ENCODE assay signal across 1 cellular context in the genomic region with DNA sequence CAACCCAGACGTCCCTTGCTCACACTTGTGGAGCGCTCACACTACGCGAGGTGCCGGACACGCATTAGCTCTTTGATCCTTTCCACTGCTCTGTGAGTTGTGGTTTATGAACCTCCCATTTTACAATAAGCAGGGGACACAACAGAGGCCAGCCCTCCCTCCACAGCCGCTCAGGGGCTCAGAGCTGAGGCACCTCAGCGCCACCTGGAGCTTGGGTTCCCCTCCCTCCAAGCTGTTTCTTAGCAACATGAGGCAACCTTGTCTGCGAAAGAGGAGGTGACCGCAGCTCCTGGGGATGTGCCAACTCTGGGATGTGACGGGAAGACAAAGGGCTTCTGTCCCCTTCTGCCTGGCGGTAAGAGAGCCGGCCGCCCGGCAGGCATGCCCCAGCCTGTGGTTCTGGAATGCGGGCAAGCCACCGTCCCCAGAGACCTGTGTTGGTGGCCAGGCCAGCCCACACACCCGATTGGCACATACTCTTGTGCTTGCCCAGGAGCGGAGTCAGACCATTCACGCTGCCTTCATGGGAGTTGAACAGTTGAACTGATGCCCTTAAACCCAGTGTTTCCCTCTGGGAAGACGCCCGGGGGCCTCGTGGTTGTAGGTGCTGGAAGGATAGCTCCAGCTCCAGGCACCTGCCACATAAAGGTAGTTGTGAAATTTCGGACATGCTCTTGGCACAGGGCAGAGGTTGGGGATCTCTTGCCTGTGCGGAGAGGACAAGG.
A peak's percentile ranks its signal among the peaks of the same experiment; 100 is the strongest.
TF ChIP-seq lines count a peak whose summit lies in the region.

No MANE protein-coding gene starts in this region.

TF ChIP-seq in H1, 55 proteins besides CTCF, POLR2A, EP300 and RAD21:
- TF ChIP-seq KDM4A (IDR thresholded peaks at IDR 0.05; ENCODE audit: low read depth, low read length, severe bottlenecking) (no peak), NANOG (IDR thresholded peaks at IDR 0.05; ENCODE audit: insufficient read depth, low read depth, low read length, poor library complexity, severe bottlenecking) (no peak), FOSL1 (IDR thresholded peaks at IDR 0.05; ENCODE audit: insufficient read depth, low read depth, low read length) (no peak), KDM1A (IDR thresholded peaks at IDR 0.05; ENCODE audit: borderline replicate concordance, low read length) (no peak), RFX5 (IDR thresholded peaks at IDR 0.05; ENCODE audit: borderline replicate concordance, low read depth, low read length) (no peak), CBX8 (IDR thresholded peaks at IDR 0.05; ENCODE audit: borderline replicate concordance, low read depth, low read length) (no peak), TEAD4 (IDR thresholded peaks at IDR 0.05; ENCODE audit: low read depth, low read length) (peak; percentile 25; the same call in 1 of the 2 replicates)
